In the genomic region with DNA sequence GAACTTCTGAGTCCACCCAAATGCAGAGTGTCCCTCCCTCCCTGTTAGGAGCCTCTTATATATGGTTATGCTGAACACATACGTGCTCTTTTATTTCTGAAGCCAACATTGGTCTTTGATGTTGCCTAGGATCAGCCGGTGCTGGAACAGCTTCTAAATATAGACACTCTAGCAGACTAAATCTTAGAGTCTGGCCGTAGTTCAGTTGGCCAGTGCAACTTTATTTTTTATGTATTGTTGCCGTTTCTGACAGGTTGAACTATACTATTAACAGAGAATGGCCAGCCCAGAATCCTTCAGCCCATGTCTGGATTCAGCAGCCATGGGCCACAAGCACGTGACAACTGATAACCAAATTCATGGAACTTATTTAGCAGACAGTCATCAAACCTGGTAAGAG, we compare ENCODE assay signal across 17 cellular contexts.
DNase-seq lines count a peak whose midpoint lies in the region; FAIRE-seq and TF ChIP-seq lines count a peak whose summit lies in the region.
"Had no signal": no experiment of that assay in that cellular context is flagged by ENCODE, and none has a peak within 500 bp of the region (broad histone marks: within the 10 kb centered on the region; RNA-seq: fewer than 3 reads in every experiment).

No MANE protein-coding gene starts in this region.

- H3K4me3 Mint-ChIP-seq in astrocyte (ENCODE audit: unreplicated experiment) (no peak overlapping the region), nephron progenitor cell (no peak overlapping the region)

- H3K79me2 ChIP-seq in astrocyte (ENCODE audit: insufficient read depth, low read length), result peaks cover 28% of the 10 kb centered on the region

- no peak overlapping the region for H2AFZ ChIP-seq in astrocyte (ENCODE audit: low read depth, low read length)

- H3K27me3 ChIP-seq in astrocyte (ENCODE audit: insufficient read depth, low read length) (no peaks in the 10 kb centered on the region), cardiac muscle cell (no peaks in the 10 kb centered on the region), transverse colon (no peaks in the 10 kb centered on the region)

- 64 to 71% methylated on average over 4 to 5 of the region's 5 CpGs for WGBS in transverse colon (ENCODE audit: low coverage in 1 of 2), 2 donors

- FAIRE-seq in astrocyte (lab: Jason Lieb, UNC) (no peak), frontal cortex (lab: Jason Lieb, UNC) (no peak)
- FAIRE-seq: bronchial epithelial cell, endometrium, islet of Langerhans had no signal

- in situ Hi-C loops in transverse colon (cut with MboI; ENCODE audit: low pct_ligation_motif_present in 1 of 4, low pct_unique_long_range_greater_than_20kb in 1 of 4, low sequenced_read_pairs in 3 of 4), result loop anchor here in 1 of 4 donors (25.0 kb wide), 1 partner anchor 282 kb away; a partner anchor contains a TSS
- in situ Hi-C loops in G401 (cut with HindIII; ENCODE audit: low sequenced_read_pairs), result no loop called here

- H3K4me3 ChIP-seq in astrocyte (ENCODE audit: insufficient read depth, low read depth, low read length) (no peak overlapping the region), cardiac muscle cell (no peak overlapping the region), transverse colon (no peak overlapping the region)
- H3K4me3 ChIP-seq: mucosa of descending colon had no signal

- H3K36me3 Mint-ChIP-seq in astrocyte (ENCODE audit: low read depth, unreplicated experiment) (peaks cover 29% of the 10 kb centered on the region), nephron progenitor cell (ENCODE audit: low read depth) (peaks cover 79% of the 10 kb centered on the region)

- H3K27ac ChIP-seq in astrocyte (ENCODE audit: low read depth, low read length) (peak overlapping the region; percentile 95), cardiac muscle cell (peak overlapping the region; percentile 87), transverse colon (peak overlapping the region; percentile 65 to 82 (median 80))

- H3K9me3 ChIP-seq in astrocyte (ENCODE audit: insufficient read depth, low read depth, low read length) (no peaks in the 10 kb centered on the region), cardiac muscle cell (ENCODE audit: low read depth) (no peaks in the 10 kb centered on the region), transverse colon (no peaks in the 10 kb centered on the region)
- H3K9me3 ChIP-seq: mucosa of descending colon had no signal

- H3K36me3 ChIP-seq in astrocyte (ENCODE audit: insufficient read depth, low read length) (peaks cover 33% of the 10 kb centered on the region), cardiac muscle cell (peaks cover 3% of the 10 kb centered on the region), transverse colon (no peaks in the 10 kb centered on the region)

- DNase-seq in astrocyte (ENCODE audit: low read depth) (peak; percentile 63), cardiac muscle cell (ENCODE audit: low read depth in 1 of 2, low spot score in 1 of 2) (peak in 1 of 2 donors; percentile 48), nephron progenitor cell (no peak), transverse colon (no peak), G401 (ENCODE audit: low spot score) (no peak), frontal cortex (ENCODE audit: low spot score in 2 of 2) (no peak)
- no peak for DNase-seq in stimulated activated CD4-positive, alpha-beta T cell treated with anti-CD3 and anti-CD28 coated beads, Interleukin-4, amount 100 ng/mL, for 1 hour
- DNase-seq in stimulated activated CD4-positive, alpha-beta T cell treated with anti-CD3 and anti-CD28 coated beads, Interleukin-1b, Interleukin-23, amount 100 ng/mL, for 48 hours, result no peak
- DNase-seq: C1 segment of cervical spinal cord, DMS79, GOT3, mucosa of descending colon, NCI-H774, SW 1271 had no signal

- TF ChIP-seq CTCF in astrocyte (IDR thresholded peaks at IDR 0.05; ENCODE audit: insufficient read depth, low read depth, low read length) (no peak), cardiac muscle cell (IDR thresholded peaks at IDR 0.05; ENCODE audit: low read depth, low read length) (no peak), nephron progenitor cell (IDR thresholded peaks at IDR 0.05) (no peak), transverse colon (IDR thresholded peaks at IDR 0.05) (no peak)

- H3K27ac Mint-ChIP-seq in astrocyte (ENCODE audit: unreplicated experiment), result peak overlapping the region; percentile 95
- H3K27ac Mint-ChIP-seq in nephron progenitor cell, result peak overlapping the region; percentile 79

- peaks cover 50% of the 10 kb centered on the region for H3K4me1 ChIP-seq in astrocyte (ENCODE audit: insufficient read depth, low read length)
- H3K4me1 ChIP-seq in cardiac muscle cell (ENCODE audit: low read depth), result peaks cover 57% of the 10 kb centered on the region
- H3K4me1 ChIP-seq in transverse colon, result peaks cover 24 to 66% (median 43%) of the 10 kb centered on the region in 4 donors

- intact Hi-C loops in transverse colon (cut with DNase I; ENCODE audit: low total_unique reads), result no loop called here

- no peak for TF ChIP-seq POLR2A in transverse colon (IDR thresholded peaks at IDR 0.05)

- H3K27me3 Mint-ChIP-seq in astrocyte (ENCODE audit: low read depth, unreplicated experiment) (no peaks in the 10 kb centered on the region), nephron progenitor cell (ENCODE audit: low read depth, poor library complexity) (peaks cover 9% of the 10 kb centered on the region)

- no peak overlapping the region for H3K9ac ChIP-seq in astrocyte (ENCODE audit: low read length)

- no peak overlapping the region for H3K4me2 ChIP-seq in astrocyte (ENCODE audit: low read length)

- no peak for TF ChIP-seq EP300 in transverse colon (IDR thresholded peaks at IDR 0.05; ENCODE audit: low read depth)

- H3K9me3 Mint-ChIP-seq in astrocyte (ENCODE audit: unreplicated experiment), result no peaks in the 10 kb centered on the region
- H3K9me3 Mint-ChIP-seq in nephron progenitor cell, result no peaks in the 10 kb centered on the region

- H3K4me1 Mint-ChIP-seq in astrocyte (ENCODE audit: low read depth, unreplicated experiment), result peaks cover 88% of the 10 kb centered on the region
- peaks cover 56% of the 10 kb centered on the region for H3K4me1 Mint-ChIP-seq in nephron progenitor cell

- peaks cover 31% of the 10 kb centered on the region for H4K20me1 ChIP-seq in astrocyte (ENCODE audit: insufficient read depth, low read length)
